Comparison of ENCODE assay signal across 19 cellular contexts in genomic region chr12:127928178-127928577, GRCh38.
"Had no signal": no experiment of that assay in that cellular context is flagged by ENCODE, and none has a peak within 500 bp of the region (broad histone marks: within the 10 kb centered on the region; RNA-seq: fewer than 3 reads in every experiment).

No MANE protein-coding gene starts in this region.

- H3K4me1 Mint-ChIP-seq: activated CD4-positive, alpha-beta T cell treated with anti-CD3 and anti-CD28 coated beads, Interleukin-2, amount 10 ng/mL, durations not matched to agents 7 days and 5 days; activated naive CD8-positive, alpha-beta T cell treated with anti-CD3 and anti-CD28 coated beads, Interleukin-2, amount 10 ng/mL, durations not matched to agents 7 days and 5 days; naive thymus-derived CD8-positive, alpha-beta T cell had no signal

- H3K27ac ChIP-seq: SJCRH30, suprapubic skin had no signal

- H3K9me3 ChIP-seq: SJCRH30, suprapubic skin had no signal

- H3K27me3 Mint-ChIP-seq: activated CD4-positive, alpha-beta T cell treated with anti-CD3 and anti-CD28 coated beads, Interleukin-2, amount 10 ng/mL, durations not matched to agents 7 days and 5 days; activated naive CD8-positive, alpha-beta T cell treated with anti-CD3 and anti-CD28 coated beads, Interleukin-2, amount 10 ng/mL, durations not matched to agents 7 days and 5 days had no signal

- H3K4me1 ChIP-seq: suprapubic skin had no signal

- H3K4me3 ChIP-seq: SJCRH30, suprapubic skin had no signal

- H3K9me3 Mint-ChIP-seq: activated CD4-positive, alpha-beta T cell treated with anti-CD3 and anti-CD28 coated beads, Interleukin-2, amount 10 ng/mL, durations not matched to agents 7 days and 5 days; activated naive CD8-positive, alpha-beta T cell treated with anti-CD3 and anti-CD28 coated beads, Interleukin-2, amount 10 ng/mL, durations not matched to agents 7 days and 5 days had no signal

- H3K36me3 ChIP-seq: SJCRH30, suprapubic skin had no signal

- DNase-seq: activated CD4-positive, alpha-beta T cell treated with anti-CD3 and anti-CD28 coated beads, Interleukin-2, amount 10 ng/mL, durations not matched to agents 7 days and 5 days; activated CD4-positive, CD25-positive, alpha-beta regulatory T cell; activated CD8-positive, alpha-beta memory T cell treated with anti-CD3 and anti-CD28 coated beads, Interleukin-2, amount 50 U/mL, for 48 hours; activated naive CD8-positive, alpha-beta T cell treated with anti-CD3 and anti-CD28 coated beads, Interleukin-2, amount 10 ng/mL, durations not matched to agents 7 days and 5 days; activated T-cell treated with anti-CD3 and anti-CD28 coated beads, Interleukin-2, amount 50 U/mL, for 72 hours; caudate nucleus; cortex of kidney; effector CD8-positive, alpha-beta T cell; left cardiac atrium; naive thymus-derived CD8-positive, alpha-beta T cell; posterior cingulate gyrus; retina; small intestine; stimulated activated CD4-positive, alpha-beta T cell treated with anti-CD3 and anti-CD28 coated beads, Interleukin-4, amount 100 ng/mL, for 4 hours; stimulated activated CD8-positive, alpha-beta memory T cell treated with anti-CD3 and anti-CD28 coated beads, Interleukin-4, amount 100 ng/mL, for 48 hours; stimulated activated naive CD8-positive, alpha-beta T cell treated with anti-CD3 and anti-CD28 coated beads, Interleukin-15, Interleukin-2, amounts not matched to agents 100 U/mL and 50 U/mL, for 24 hours; SW 1271 had no signal

- H3K4me3 Mint-ChIP-seq: activated CD4-positive, alpha-beta T cell treated with anti-CD3 and anti-CD28 coated beads, Interleukin-2, amount 10 ng/mL, durations not matched to agents 7 days and 5 days; activated naive CD8-positive, alpha-beta T cell treated with anti-CD3 and anti-CD28 coated beads, Interleukin-2, amount 10 ng/mL, durations not matched to agents 7 days and 5 days; activated T-cell treated with anti-CD3 and anti-CD28 coated beads, Interleukin-2, amount 50 U/mL, for 72 hours; naive thymus-derived CD8-positive, alpha-beta T cell had no signal

- H3K27ac Mint-ChIP-seq: activated CD4-positive, alpha-beta T cell treated with anti-CD3 and anti-CD28 coated beads, Interleukin-2, amount 10 ng/mL, durations not matched to agents 7 days and 5 days; activated naive CD8-positive, alpha-beta T cell treated with anti-CD3 and anti-CD28 coated beads, Interleukin-2, amount 10 ng/mL, durations not matched to agents 7 days and 5 days; activated T-cell treated with anti-CD3 and anti-CD28 coated beads, Interleukin-2, amount 50 U/mL, for 72 hours; naive thymus-derived CD8-positive, alpha-beta T cell had no signal

- H3K27me3 ChIP-seq: SJCRH30, suprapubic skin had no signal

- ATAC-seq: activated T-cell treated with anti-CD3 and anti-CD28 coated beads, Interleukin-2, amount 50 U/mL, for 72 hours; naive thymus-derived CD8-positive, alpha-beta T cell; stimulated activated naive CD8-positive, alpha-beta T cell treated with anti-CD3 and anti-CD28 coated beads, Interleukin-15, Interleukin-2, amounts not matched to agents 100 U/mL and 50 U/mL, for 24 hours had no signal

- H3K36me3 Mint-ChIP-seq: activated naive CD8-positive, alpha-beta T cell treated with anti-CD3 and anti-CD28 coated beads, Interleukin-2, amount 10 ng/mL, durations not matched to agents 7 days and 5 days; naive thymus-derived CD8-positive, alpha-beta T cell had no signal
